19 cellular contexts compared by ENCODE assay signal in the genomic region with DNA sequence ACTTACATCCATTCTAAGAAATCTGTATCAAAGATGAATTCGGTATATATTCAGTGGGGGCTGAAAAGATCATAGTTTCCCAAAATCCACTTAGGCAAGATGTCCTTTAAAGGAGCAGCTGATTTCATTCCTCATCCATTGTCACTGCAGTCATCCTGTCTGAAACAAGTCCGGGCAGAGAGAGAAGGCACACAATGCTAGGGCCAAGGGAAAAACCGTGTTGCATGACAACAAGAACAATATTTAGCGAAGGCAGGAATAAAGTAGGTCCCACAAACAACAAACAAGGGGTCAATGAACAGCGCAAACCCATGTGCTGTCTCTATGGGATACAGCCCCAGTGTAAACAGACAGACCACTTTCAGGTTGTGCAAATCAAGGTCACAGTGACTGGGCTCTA. TPM values are rescaled to one million over a fixed set of nuclear protein-coding genes. Genes with fewer than 3 reads are reported as not detected.
"Had no signal": no experiment of that assay in that cellular context is flagged by ENCODE, and none has a peak within 500 bp of the region (broad histone marks: within the 10 kb centered on the region; RNA-seq: fewer than 3 reads in every experiment).

No MANE protein-coding gene starts in this region.

- H3K9me3 Mint-ChIP-seq: activated naive CD4-positive, alpha-beta T cell treated with anti-CD3 and anti-CD28 coated beads, Interleukin-2, amount 50 U/mL, for 24 hours; central memory CD8-positive, alpha-beta T cell; WTC11 had no signal

- H3K9me3 ChIP-seq: heart left ventricle, neutrophil, ovary, prostate gland, spleen, upper lobe of left lung had no signal

- H3K27ac Mint-ChIP-seq: activated naive CD4-positive, alpha-beta T cell treated with anti-CD3 and anti-CD28 coated beads, Interleukin-2, amount 50 U/mL, for 24 hours; naive thymus-derived CD4-positive, alpha-beta T cell; WTC11 had no signal

- DNase-seq: activated gamma-delta T cell treated with Interleukin-2 at 50 U/mL for 16 hours; activated T-cell treated with anti-CD3 and anti-CD28 coated beads, Interleukin-2, amount 50 U/mL, for 1 hour; anterior cingulate cortex; brain microvascular endothelial cell; heart left ventricle; left cardiac atrium; naive thymus-derived CD4-positive, alpha-beta T cell; ovary; spleen; stimulated activated CD4-positive, alpha-beta T cell treated with anti-CD3 and anti-CD28 coated beads, Interleukin-4, amount 100 ng/mL, for 1 hour; stimulated activated naive CD8-positive, alpha-beta T cell treated with anti-CD3 and anti-CD28 coated beads, Interleukin-15, Interleukin-2, amounts not matched to agents 100 U/mL and 50 U/mL, for 24 hours; T-helper 1 cell; upper lobe of left lung had no signal

- H3K4me1 ChIP-seq: heart left ventricle, prostate gland, spleen, upper lobe of left lung had no signal

- H3K4me3 ChIP-seq: coronary artery, heart left ventricle, ovary, prostate gland, spleen, upper lobe of left lung had no signal

- H3K27me3 ChIP-seq: brain microvascular endothelial cell, ovary, upper lobe of left lung had no signal

- H3K36me3 Mint-ChIP-seq: activated naive CD4-positive, alpha-beta T cell treated with anti-CD3 and anti-CD28 coated beads, Interleukin-2, amount 50 U/mL, for 24 hours; naive thymus-derived CD4-positive, alpha-beta T cell; WTC11 had no signal

- H3K36me3 ChIP-seq: brain microvascular endothelial cell, heart left ventricle, neutrophil, ovary, prostate gland, spleen, upper lobe of left lung had no signal

- H3K27ac ChIP-seq: brain microvascular endothelial cell, coronary artery, heart left ventricle, neutrophil, ovary, prostate gland, spleen, upper lobe of left lung had no signal

- H3K4me1 Mint-ChIP-seq: activated naive CD4-positive, alpha-beta T cell treated with anti-CD3 and anti-CD28 coated beads, Interleukin-2, amount 50 U/mL, for 24 hours; central memory CD8-positive, alpha-beta T cell; naive thymus-derived CD4-positive, alpha-beta T cell had no signal

- H3K4me3 Mint-ChIP-seq: activated naive CD4-positive, alpha-beta T cell treated with anti-CD3 and anti-CD28 coated beads, Interleukin-2, amount 50 U/mL, for 24 hours; central memory CD8-positive, alpha-beta T cell; naive thymus-derived CD4-positive, alpha-beta T cell; WTC11 had no signal

RNA-seq across cellular contexts. Expression of a gene that starts 9.1 kb away (rescaled TPM):
- total RNA-seq: naive thymus-derived CD4-positive, alpha-beta T cell had no signal
- polyA plus RNA-seq: naive thymus-derived CD4-positive, alpha-beta T cell had no signal
